In the genomic region with DNA sequence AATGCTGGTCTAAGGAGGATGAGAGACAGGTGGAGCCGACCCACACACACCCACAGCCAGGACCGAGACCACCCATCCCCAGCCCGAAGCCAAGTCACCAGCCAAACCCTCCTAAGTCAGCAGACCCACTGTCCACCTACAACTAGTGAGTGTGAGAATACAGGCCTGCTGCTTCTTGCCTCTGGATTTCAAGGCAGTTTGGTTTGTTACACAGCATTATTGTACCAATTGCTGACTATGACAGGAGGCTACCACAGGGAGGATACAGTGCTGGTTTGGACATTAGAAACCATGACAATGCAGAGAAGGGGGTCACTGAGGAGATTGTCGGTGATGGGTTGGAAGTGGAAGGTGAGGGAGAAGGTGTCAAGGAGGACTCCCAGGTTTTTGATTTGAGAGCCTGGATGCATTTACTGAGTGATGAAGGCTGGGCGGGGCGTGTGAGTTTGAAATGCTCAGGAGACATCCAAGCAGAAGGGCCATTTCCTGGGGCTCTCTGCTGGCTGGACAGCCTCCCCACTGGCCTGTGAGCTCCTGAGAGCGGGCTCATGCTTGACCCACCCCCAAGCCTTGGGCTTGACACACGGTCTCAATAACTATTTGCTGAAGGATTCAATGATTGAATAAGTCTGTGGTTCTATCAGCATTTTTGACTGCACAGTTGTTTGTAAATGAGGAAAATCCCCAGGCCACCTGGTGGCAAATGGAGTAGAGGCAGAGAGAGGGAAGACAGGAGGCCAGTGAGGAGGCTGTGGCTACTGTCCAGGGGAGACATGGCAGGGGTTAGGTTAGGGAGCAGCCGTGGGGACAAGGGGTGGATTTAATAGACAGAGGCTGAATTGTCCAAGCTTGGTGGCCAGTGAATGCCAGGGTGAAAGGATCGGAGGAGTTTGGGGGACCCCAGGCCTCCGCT, we compare ENCODE assay signal across 14 cellular contexts. TPM values are rescaled to one million over a fixed set of nuclear protein-coding genes. Genes with fewer than 3 reads are reported as not detected.
DNase-seq lines count a peak whose midpoint lies in the region; ATAC-seq, FAIRE-seq and TF ChIP-seq lines count a peak whose summit lies in the region.
"Had no signal": no experiment of that assay in that cellular context is flagged by ENCODE, and none has a peak within 500 bp of the region (broad histone marks: within the 10 kb centered on the region; RNA-seq: fewer than 3 reads in every experiment).

No MANE protein-coding gene starts in this region.

- POLR2A ChIA-PET in activated CD8-positive, alpha-beta T cell treated with anti-CD3 and anti-CD28 coated beads, Interleukin-2, amount 10 ng/mL, durations not matched to agents 7 days and 5 days (lab: Charles Lee) = interaction anchor here (0.6 to 12.2 kb wide), 8 partner anchors 8 to 445 kb away, joined by 3 to 249 read pairs (median 4); partner anchors contain the start of genes IFT27 and RAC2

- no peaks in the 10 kb centered on the region for H3K27me3 Mint-ChIP-seq in CD4-positive, CD25-positive, alpha-beta regulatory T cell
- no peaks in the 10 kb centered on the region for H3K27me3 Mint-ChIP-seq in activated CD8-positive, alpha-beta T cell treated with anti-CD3 and anti-CD28 coated beads, Interleukin-2, amount 10 ng/mL, durations not matched to agents 7 days and 5 days (ENCODE audit: low read depth)

- peak overlapping the region; percentile 68 for H3K4me3 ChIP-seq in CD4-positive, CD25-positive, alpha-beta regulatory T cell (ENCODE audit: low read depth, low read length)
- no peak overlapping the region for H3K4me3 ChIP-seq in muscle layer of duodenum (ENCODE audit: low read depth in 1 of 2, low read length in 2 of 2)
- H3K4me3 ChIP-seq: coronary artery had no signal

- peaks cover 47% of the 10 kb centered on the region for H3K36me3 Mint-ChIP-seq in CD4-positive, CD25-positive, alpha-beta regulatory T cell
- H3K36me3 Mint-ChIP-seq in activated CD8-positive, alpha-beta T cell treated with anti-CD3 and anti-CD28 coated beads, Interleukin-2, amount 10 ng/mL, durations not matched to agents 7 days and 5 days (ENCODE audit: low read depth) = peaks cover 75% of the 10 kb centered on the region
- H3K36me3 Mint-ChIP-seq: mesothelial cell of epicardium had no signal

- peak overlapping the region; percentile 87 for H3K27ac ChIP-seq in CD4-positive, CD25-positive, alpha-beta regulatory T cell (ENCODE audit: insufficient read depth, low read length, poor library complexity, severe bottlenecking)
- peak overlapping the region; percentile 8 for H3K27ac ChIP-seq in muscle layer of duodenum (ENCODE audit: low read length)
- H3K27ac ChIP-seq: coronary artery had no signal

- no peaks in the 10 kb centered on the region for H3K9me3 ChIP-seq in CD4-positive, CD25-positive, alpha-beta regulatory T cell (ENCODE audit: control insufficient read depth in 2 of 2, low read length in 2 of 2)
- H3K9me3 ChIP-seq in muscle layer of duodenum (ENCODE audit: control insufficient read depth in 1 of 2, low read length in 2 of 2) = no peaks in the 10 kb centered on the region

- H3K36me3 ChIP-seq in CD4-positive, CD25-positive, alpha-beta regulatory T cell (ENCODE audit: control insufficient read depth, insufficient read depth, low read length) = peaks cover 28% of the 10 kb centered on the region
- no peaks in the 10 kb centered on the region for H3K36me3 ChIP-seq in muscle layer of duodenum (ENCODE audit: control insufficient read depth in 1 of 2, insufficient read depth in 2 of 2, low read length in 2 of 2)

- H3K4me1 ChIP-seq in CD4-positive, CD25-positive, alpha-beta regulatory T cell (ENCODE audit: control insufficient read depth, insufficient read depth, low read length, poor library complexity, severe bottlenecking) = peaks cover 96% of the 10 kb centered on the region
- H3K4me1 ChIP-seq in muscle layer of duodenum (ENCODE audit: control insufficient read depth in 1 of 2, insufficient read depth in 2 of 2, low read length in 2 of 2) = no peaks in the 10 kb centered on the region

- no peaks in the 10 kb centered on the region for H3K27me3 ChIP-seq in CD4-positive, CD25-positive, alpha-beta regulatory T cell (ENCODE audit: control insufficient read depth, insufficient read depth, low read length)
- no peaks in the 10 kb centered on the region for H3K27me3 ChIP-seq in muscle layer of duodenum (ENCODE audit: low read depth, low read length)

- peaks cover 0 to 4% (median 0%) of the 10 kb centered on the region in 7 donors for H3K9me3 Mint-ChIP-seq in CD4-positive, CD25-positive, alpha-beta regulatory T cell
- peaks cover 14% of the 10 kb centered on the region for H3K9me3 Mint-ChIP-seq in activated CD8-positive, alpha-beta T cell treated with anti-CD3 and anti-CD28 coated beads, Interleukin-2, amount 10 ng/mL, durations not matched to agents 7 days and 5 days (ENCODE audit: insufficient read depth)

- FAIRE-seq in GM12892 (lab: Jason Lieb, UNC) = peak; percentile 58

- peak overlapping the region; percentile 90 to 99 (median 98) for H3K27ac Mint-ChIP-seq in CD4-positive, CD25-positive, alpha-beta regulatory T cell
- peak overlapping the region; percentile 96 for H3K27ac Mint-ChIP-seq in activated CD8-positive, alpha-beta T cell treated with anti-CD3 and anti-CD28 coated beads, Interleukin-2, amount 10 ng/mL, durations not matched to agents 7 days and 5 days
- H3K27ac Mint-ChIP-seq: mesothelial cell of epicardium had no signal

- no peak for TF ChIP-seq POLR2A in GM12892 (IDR thresholded peaks at IDR 0.05; ENCODE audit: low read depth, low read length)

- H3K4me3 Mint-ChIP-seq in CD4-positive, CD25-positive, alpha-beta regulatory T cell = peak overlapping the region; percentile 71 to 89 (median 86)
- H3K4me3 Mint-ChIP-seq in activated CD8-positive, alpha-beta T cell treated with anti-CD3 and anti-CD28 coated beads, Interleukin-2, amount 10 ng/mL, durations not matched to agents 7 days and 5 days = peak overlapping the region; percentile 65
- H3K4me3 Mint-ChIP-seq: mesothelial cell of epicardium had no signal

- no peak for DNase-seq in CD4-positive, CD25-positive, alpha-beta regulatory T cell
- DNase-seq in GM12892 (ENCODE audit: insufficient read length) (no peak), superior temporal gyrus (ENCODE audit: extremely low spot score) (no peak), NCI-H2227 (lab: John Stamatoyannopoulos, UW; ENCODE audit: unreplicated experiment) (no peak), HT-29 (ENCODE audit: low spot score) (no peak), NOMO-1 (lab: John Stamatoyannopoulos, UW; ENCODE audit: unreplicated experiment in 2 of 2) (no peak)
- DNase-seq in activated CD8-positive, alpha-beta T cell treated with anti-CD3 and anti-CD28 coated beads, Interleukin-2, amount 10 ng/mL, durations not matched to agents 7 days and 5 days = no peak
- DNase-seq: NCI-H446; stimulated activated CD4-positive, alpha-beta T cell treated with anti-CD3 and anti-CD28 coated beads, Interleukin-4, amount 100 ng/mL, for 1 hour had no signal

- H3K4me1 Mint-ChIP-seq in CD4-positive, CD25-positive, alpha-beta regulatory T cell = peaks cover 10 to 98% (median 75%) of the 10 kb centered on the region in 4 donors
- H3K4me1 Mint-ChIP-seq in activated CD8-positive, alpha-beta T cell treated with anti-CD3 and anti-CD28 coated beads, Interleukin-2, amount 10 ng/mL, durations not matched to agents 7 days and 5 days (ENCODE audit: low read depth) = peaks cover 96% of the 10 kb centered on the region

- CTCF ChIA-PET in activated CD8-positive, alpha-beta T cell treated with anti-CD3 and anti-CD28 coated beads, Interleukin-2, amount 10 ng/mL, durations not matched to agents 7 days and 5 days (lab: Charles Lee) = interaction anchor here (0.9 to 5.0 kb wide), 9 partner anchors 9 to 95 kb away, joined by 3 to 47 read pairs (median 5); no protein-coding TSS in a partner anchor

- ATAC-seq in CD4-positive, CD25-positive, alpha-beta regulatory T cell (ENCODE audit: low read depth in 2 of 2) = no peak
- no peak for ATAC-seq in activated CD8-positive, alpha-beta T cell treated with anti-CD3 and anti-CD28 coated beads, Interleukin-2, amount 10 ng/mL, durations not matched to agents 7 days and 5 days
- ATAC-seq: Right ventricle myocardium inferior had no signal

RNA-seq across cellular contexts. Expression of gene SSTR3, which starts 9.4 kb away (rescaled TPM):
- total RNA-seq in CD4-positive, CD25-positive, alpha-beta regulatory T cell = 4.3 TPM
- polyA plus RNA-seq in CD4-positive, CD25-positive, alpha-beta regulatory T cell = 1 to 10 TPM; 2.5 to 4.4 (median 3.6) TPM
- polyA plus RNA-seq in GM12892 (2012; ENCODE audit: missing spikeins) = 2.8 TPM
- total RNA-seq in activated CD8-positive, alpha-beta T cell treated with anti-CD3 and anti-CD28 coated beads, Interleukin-2, amount 10 ng/mL, durations not matched to agents 7 days and 5 days = 1 to 10 TPM; 3.5 to 3.6 TPM
- not detected in 2 replicates for total RNA-seq in HT-29 (2014; rRNA removed; shearing (Covaris generic))
- total RNA-seq: pulmonary artery endothelial cell, Right ventricle myocardium inferior had no signal

RNA-seq across cellular contexts. Expression of gene RAC2, which starts 22.4 kb away (rescaled TPM):
- 537 TPM for total RNA-seq in CD4-positive, CD25-positive, alpha-beta regulatory T cell
- polyA plus RNA-seq in CD4-positive, CD25-positive, alpha-beta regulatory T cell = 1,000 to 10,000 TPM in 2 of 4 donors, 100 to 1,000 TPM in 2; 861 to 1,162 (median 988) TPM
- polyA plus RNA-seq in GM12892 (2012; ENCODE audit: missing spikeins) = 247 TPM
- 1,000 to 10,000 TPM; 1,167 to 1,252 TPM for total RNA-seq in activated CD8-positive, alpha-beta T cell treated with anti-CD3 and anti-CD28 coated beads, Interleukin-2, amount 10 ng/mL, durations not matched to agents 7 days and 5 days
- 6.7 and 7.3 TPM in 2 replicates for total RNA-seq in HT-29 (2014; rRNA removed; shearing (Covaris generic))

RNA-seq across cellular contexts. Expression of gene C1QTNF6, which starts 33.6 kb away (rescaled TPM):
- 13.6 TPM for total RNA-seq in CD4-positive, CD25-positive, alpha-beta regulatory T cell
- polyA plus RNA-seq in CD4-positive, CD25-positive, alpha-beta regulatory T cell = 1 to 10 TPM; 1.6 to 2.4 (median 2.1) TPM
- 4.9 TPM for polyA plus RNA-seq in GM12892 (2012; ENCODE audit: missing spikeins)
- total RNA-seq in activated CD8-positive, alpha-beta T cell treated with anti-CD3 and anti-CD28 coated beads, Interleukin-2, amount 10 ng/mL, durations not matched to agents 7 days and 5 days = 1 to 10 TPM; 6.1 to 6.2 TPM
- total RNA-seq in HT-29 (2014; rRNA removed; shearing (Covaris generic)) = 7.1 and 8.3 TPM in 2 replicates

Comparison
In these comparisons a context has a peak if more than half of its experiments do, and no peak if none do; other contexts are left out.
1. RNA of gene RAC2, which starts 22.4 kb away (total RNA-seq): 1,167 to 1,252 TPM in activated CD8-positive, alpha-beta T cell treated with anti-CD3 and anti-CD28 coated beads, Interleukin-2, amount 10 ng/mL, durations not matched to agents 7 days and 5 days and 537 TPM in CD4-positive, CD25-positive, alpha-beta regulatory T cell (single experiment); 6.7 to 7.3 TPM in HT-29; every median in the first group is over 10 times any median in the second.